In the genomic region with DNA sequence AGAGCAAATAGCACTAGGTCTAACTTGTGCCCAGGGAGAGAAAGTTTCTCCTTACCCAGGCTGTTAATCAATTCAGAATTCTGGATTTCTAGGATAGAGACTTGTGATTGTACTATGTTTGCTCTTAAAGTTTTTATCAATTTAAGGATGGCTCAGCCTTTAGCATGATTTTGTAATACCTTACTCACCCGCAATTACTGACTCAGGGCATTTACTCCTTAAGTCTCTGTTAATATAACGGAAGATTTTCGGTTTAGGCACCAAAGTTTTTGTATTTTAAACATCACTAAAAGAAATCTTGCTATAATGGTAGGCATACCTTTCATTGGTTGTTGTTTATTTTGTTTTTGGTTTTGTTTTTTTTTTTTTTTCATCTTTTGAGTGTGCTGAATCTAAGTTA, we compare ENCODE assay signal across 18 cellular contexts.
DNase-seq lines count a peak whose midpoint lies in the region; ATAC-seq and TF ChIP-seq lines count a peak whose summit lies in the region.
"Had no signal": no experiment of that assay in that cellular context is flagged by ENCODE, and none has a peak within 500 bp of the region (broad histone marks: within the 10 kb centered on the region; RNA-seq: fewer than 3 reads in every experiment).

No MANE protein-coding gene starts in this region.

- no peak for TF ChIP-seq CTCF in Loucy (conservative IDR thresholded peaks at IDR 0.05; ENCODE audit: low read length)
- no peak for TF ChIP-seq CTCF in upper lobe of right lung (IDR thresholded peaks at IDR 0.05)

- H3K9me3 ChIP-seq in Loucy (ENCODE audit: insufficient read depth, low read depth, low read length) (peaks cover 8% of the 10 kb centered on the region; the same call in 1 of the 2 replicates), upper lobe of right lung (peaks cover 4% of the 10 kb centered on the region)
- H3K9me3 ChIP-seq: BE2C had no signal

- DNase-seq in amniotic epithelial cell (ENCODE audit: low read depth) (peak; percentile 55), fibroblast of peridontal ligament (ENCODE audit: extremely low read depth) (peak; percentile 67), upper lobe of right lung (no peak), D341Med (ENCODE audit: low spot score) (no peak), NCI-H2081 treated with DMSO at 0.1 percent for 48 hours (lab: John Stamatoyannopoulos, UW) (no peak)
- no peak for DNase-seq in activated CD4-positive, alpha-beta T cell treated with anti-CD3 and anti-CD28 coated beads for 4 hours
- DNase-seq: ACHN; BE2C; C1 segment of cervical spinal cord; CD4-positive, CD25-positive, alpha-beta regulatory T cell; CD8-positive, alpha-beta memory T cell; COR-L47; GOT3; H7; HFFc6 had no signal

- no peak overlapping the region for H3K9ac ChIP-seq in Loucy (ENCODE audit: low read depth, low read length, poor library complexity, severe bottlenecking)

- no peak overlapping the region for H2AFZ ChIP-seq in Loucy (ENCODE audit: low read length)

- no peaks in the 10 kb centered on the region for H3K9me2 ChIP-seq in Loucy (replicated peaks; ENCODE audit: low read depth, low read length)

- peak overlapping the region; percentile 15 for H3K4me2 ChIP-seq in Loucy (ENCODE audit: low read depth, low read length, poor library complexity, severe bottlenecking)

- H3K4me1 ChIP-seq in Loucy (ENCODE audit: insufficient read depth, low read length, poor library complexity, severe bottlenecking) (peaks cover 16% of the 10 kb centered on the region), upper lobe of right lung (no peaks in the 10 kb centered on the region)
- H3K4me1 ChIP-seq: BE2C had no signal

- no peaks in the 10 kb centered on the region for H3K79me2 ChIP-seq in Loucy (ENCODE audit: insufficient read depth, low read length)

- no peaks in the 10 kb centered on the region for H3K27me3 ChIP-seq in Loucy (ENCODE audit: insufficient read depth, low read length, poor library complexity, severe bottlenecking)
- no peaks in the 10 kb centered on the region for H3K27me3 ChIP-seq in upper lobe of right lung
- H3K27me3 ChIP-seq: BE2C had no signal

- no peak for ATAC-seq in upper lobe of right lung
- ATAC-seq: HCT116, HepG2 had no signal

- H3K27ac ChIP-seq in upper lobe of right lung = no peak overlapping the region

- H3F3A ChIP-seq in Loucy (ENCODE audit: low read depth) = no peaks in the 10 kb centered on the region

- H3K4me3 ChIP-seq in Loucy (ENCODE audit: low read length, poor library complexity, severe bottlenecking) = no peak overlapping the region
- no peak overlapping the region for H3K4me3 ChIP-seq in upper lobe of right lung

- H3K36me3 ChIP-seq in Loucy (ENCODE audit: insufficient read depth, low read length) (no peaks in the 10 kb centered on the region), upper lobe of right lung (no peaks in the 10 kb centered on the region)
- H3K36me3 ChIP-seq: BE2C had no signal

- intact Hi-C loops in upper lobe of right lung (cut with DNase I) = no loop called here

- no peaks in the 10 kb centered on the region for H4K20me1 ChIP-seq in Loucy (ENCODE audit: insufficient read depth, low read length, poor library complexity, severe bottlenecking)

Comparison
In these comparisons a context has a peak if more than half of its experiments do, and no peak if none do; other contexts are left out.
1. DNase-seq: peak in amniotic epithelial cell (single experiment) and fibroblast of peridontal ligament (single experiment); none in activated CD4-positive, alpha-beta T cell treated with anti-CD3 and anti-CD28 coated beads for 4 hours (0 of 2), upper lobe of right lung (single experiment), D341Med (single experiment) and NCI-H2081 treated with DMSO at 0.1 percent for 48 hours (single experiment).